ENCODE assay signal across 2 cellular contexts in the genomic region with DNA sequence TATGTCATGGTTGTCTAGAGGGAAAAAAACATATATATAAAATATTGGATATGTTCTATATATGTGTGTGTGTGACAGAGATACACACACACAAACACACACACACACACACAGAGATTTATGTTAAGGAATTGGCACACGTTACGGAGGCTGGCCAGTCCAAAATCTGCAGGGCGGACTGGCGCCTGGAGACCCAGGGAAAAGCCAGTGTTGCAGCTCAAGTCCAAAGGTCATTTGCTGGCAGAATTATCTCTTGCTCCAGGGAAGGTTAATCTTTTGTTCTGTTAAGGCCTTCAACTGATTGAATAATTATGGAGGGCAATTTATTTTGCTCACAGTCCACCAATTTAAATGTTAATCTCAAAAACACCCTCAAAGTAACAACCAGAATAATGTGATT.
TF ChIP-seq lines count a peak whose summit lies in the region.

No MANE protein-coding gene starts in this region.

TF ChIP-seq in H1, 55 proteins besides CTCF, POLR2A, EP300 and RAD21:
- TF ChIP-seq CHD1 (IDR thresholded peaks at IDR 0.05; ENCODE audit: low read depth, low read length): no peak
- no peak for TF ChIP-seq KDM4A (IDR thresholded peaks at IDR 0.05; ENCODE audit: low read depth, low read length, severe bottlenecking)
- no peak for TF ChIP-seq RXRA (IDR thresholded peaks at IDR 0.05; ENCODE audit: insufficient read depth, low read depth, low read length)
- no peak for TF ChIP-seq GTF2F1 (IDR thresholded peaks at IDR 0.05; ENCODE audit: borderline replicate concordance, low read depth, low read length)
- TF ChIP-seq CBX8 (IDR thresholded peaks at IDR 0.05; ENCODE audit: borderline replicate concordance, low read depth, low read length): no peak
- TF ChIP-seq MAFK (IDR thresholded peaks at IDR 0.05; ENCODE audit: low read depth, low read length): no peak
- no peak for TF ChIP-seq SIX5 (IDR thresholded peaks at IDR 0.05; ENCODE audit: low read depth, low read length)
- TF ChIP-seq E2F6 (IDR thresholded peaks at IDR 0.05): no peak
- TF ChIP-seq KDM1A (IDR thresholded peaks at IDR 0.05; ENCODE audit: borderline replicate concordance, low read length): no peak
- no peak for TF ChIP-seq EZH2 (IDR thresholded peaks at IDR 0.05; ENCODE audit: low read depth, low read length, severe bottlenecking)
- no peak for TF ChIP-seq POLR2AphosphoS5 (IDR thresholded peaks at IDR 0.05; ENCODE audit: low read depth, low read length)
- no peak for TF ChIP-seq TAF7 (optimal IDR thresholded peaks at IDR 0.05; ENCODE audit: borderline replicate concordance, low read depth, low read length)
- no peak for TF ChIP-seq SUZ12 (IDR thresholded peaks at IDR 0.05; ENCODE audit: low read length)
- TF ChIP-seq ZNF274 (IDR thresholded peaks at IDR 0.05; ENCODE audit: borderline replicate concordance, extremely low read depth, low read length): no peak
- TF ChIP-seq CREB1 (IDR thresholded peaks at IDR 0.05): no peak
- TF ChIP-seq BCL11A (IDR thresholded peaks at IDR 0.05; ENCODE audit: low read depth in 2 of 2, low read length in 2 of 2): no peak

TF ChIP-seq in HepG2, 621 proteins besides CTCF, POLR2A, EP300 and RAD21 (continues in another document):
- TF ChIP-seq, protein P1, sequence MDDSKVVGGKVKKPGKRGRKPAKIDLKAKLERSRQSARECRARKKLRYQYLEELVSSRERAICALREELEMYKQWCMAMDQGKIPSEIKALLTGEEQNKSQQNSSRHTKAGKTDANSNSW (CRISPR knock-in tag; IDR thresholded peaks at IDR 0.05; ENCODE audit: borderline replicate concordance): no peak
- peak; percentile 69; the same call in 1 of the 2 replicates for TF ChIP-seq ZNF644 (CRISPR knock-in tag; IDR thresholded peaks at IDR 0.05; ENCODE audit: low read depth)
- no peak for TF ChIP-seq BRD4 (CRISPR knock-in tag; IDR thresholded peaks at IDR 0.05)
- TF ChIP-seq NCOR1 (IDR thresholded peaks at IDR 0.05; ENCODE audit: borderline replicate concordance, low read length): peak; percentile 50
- TF ChIP-seq NR2C2 (CRISPR knock-in tag; IDR thresholded peaks at IDR 0.05; ENCODE audit: borderline replicate concordance): no peak
- no peak for TF ChIP-seq MLLT10 (CRISPR knock-in tag; IDR thresholded peaks at IDR 0.05)
- no peak for TF ChIP-seq ZNF503 (CRISPR knock-in tag; IDR thresholded peaks at IDR 0.05)
- no peak for TF ChIP-seq IRF1 (CRISPR knock-in tag; IDR thresholded peaks at IDR 0.05; ENCODE audit: low read depth)
- no peak for TF ChIP-seq IKZF5 (CRISPR knock-in tag; IDR thresholded peaks at IDR 0.05)
- TF ChIP-seq ZNF205 (CRISPR knock-in tag; IDR thresholded peaks at IDR 0.05): no peak
- TF ChIP-seq, protein P2, sequence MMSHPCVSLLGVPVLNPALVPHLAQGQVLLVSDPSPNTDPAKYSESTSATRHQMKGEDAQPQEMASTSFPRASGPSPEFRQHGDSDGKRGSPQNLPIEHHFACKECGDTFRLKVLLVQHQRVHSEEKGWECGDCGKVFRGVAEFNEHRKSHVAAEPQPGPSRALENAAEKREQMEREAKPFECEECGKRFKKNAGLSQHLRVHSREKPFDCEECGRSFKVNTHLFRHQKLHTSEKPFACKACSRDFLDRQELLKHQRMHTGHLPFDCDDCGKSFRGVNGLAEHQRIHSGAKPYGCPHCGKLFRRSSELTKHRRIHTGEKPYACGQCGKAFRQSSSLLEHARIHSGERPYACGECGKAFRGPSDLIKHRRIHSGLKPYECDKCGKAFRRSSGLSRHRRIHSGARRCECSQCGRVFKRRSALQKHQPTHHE (CRISPR knock-in tag; IDR thresholded peaks at IDR 0.05; ENCODE audit: borderline replicate concordance): no peak
- no peak for TF ChIP-seq BCLAF1 (IDR thresholded peaks at IDR 0.05)
- TF ChIP-seq SIN3A (IDR thresholded peaks at IDR 0.05; ENCODE audit: borderline replicate concordance, low read depth, low read length): no peak
- TF ChIP-seq HCFC1 (IDR thresholded peaks at IDR 0.05; ENCODE audit: low read depth, low read length): no peak
- peak; percentile 58; the same call in 1 of the 2 replicates for TF ChIP-seq EHMT2 (IDR thresholded peaks at IDR 0.05; ENCODE audit: borderline replicate concordance, low read depth, low read length)
- no peak for TF ChIP-seq SETDB1 (CRISPR knock-in tag; IDR thresholded peaks at IDR 0.05; ENCODE audit: borderline replicate concordance)
- TF ChIP-seq, protein P3, sequence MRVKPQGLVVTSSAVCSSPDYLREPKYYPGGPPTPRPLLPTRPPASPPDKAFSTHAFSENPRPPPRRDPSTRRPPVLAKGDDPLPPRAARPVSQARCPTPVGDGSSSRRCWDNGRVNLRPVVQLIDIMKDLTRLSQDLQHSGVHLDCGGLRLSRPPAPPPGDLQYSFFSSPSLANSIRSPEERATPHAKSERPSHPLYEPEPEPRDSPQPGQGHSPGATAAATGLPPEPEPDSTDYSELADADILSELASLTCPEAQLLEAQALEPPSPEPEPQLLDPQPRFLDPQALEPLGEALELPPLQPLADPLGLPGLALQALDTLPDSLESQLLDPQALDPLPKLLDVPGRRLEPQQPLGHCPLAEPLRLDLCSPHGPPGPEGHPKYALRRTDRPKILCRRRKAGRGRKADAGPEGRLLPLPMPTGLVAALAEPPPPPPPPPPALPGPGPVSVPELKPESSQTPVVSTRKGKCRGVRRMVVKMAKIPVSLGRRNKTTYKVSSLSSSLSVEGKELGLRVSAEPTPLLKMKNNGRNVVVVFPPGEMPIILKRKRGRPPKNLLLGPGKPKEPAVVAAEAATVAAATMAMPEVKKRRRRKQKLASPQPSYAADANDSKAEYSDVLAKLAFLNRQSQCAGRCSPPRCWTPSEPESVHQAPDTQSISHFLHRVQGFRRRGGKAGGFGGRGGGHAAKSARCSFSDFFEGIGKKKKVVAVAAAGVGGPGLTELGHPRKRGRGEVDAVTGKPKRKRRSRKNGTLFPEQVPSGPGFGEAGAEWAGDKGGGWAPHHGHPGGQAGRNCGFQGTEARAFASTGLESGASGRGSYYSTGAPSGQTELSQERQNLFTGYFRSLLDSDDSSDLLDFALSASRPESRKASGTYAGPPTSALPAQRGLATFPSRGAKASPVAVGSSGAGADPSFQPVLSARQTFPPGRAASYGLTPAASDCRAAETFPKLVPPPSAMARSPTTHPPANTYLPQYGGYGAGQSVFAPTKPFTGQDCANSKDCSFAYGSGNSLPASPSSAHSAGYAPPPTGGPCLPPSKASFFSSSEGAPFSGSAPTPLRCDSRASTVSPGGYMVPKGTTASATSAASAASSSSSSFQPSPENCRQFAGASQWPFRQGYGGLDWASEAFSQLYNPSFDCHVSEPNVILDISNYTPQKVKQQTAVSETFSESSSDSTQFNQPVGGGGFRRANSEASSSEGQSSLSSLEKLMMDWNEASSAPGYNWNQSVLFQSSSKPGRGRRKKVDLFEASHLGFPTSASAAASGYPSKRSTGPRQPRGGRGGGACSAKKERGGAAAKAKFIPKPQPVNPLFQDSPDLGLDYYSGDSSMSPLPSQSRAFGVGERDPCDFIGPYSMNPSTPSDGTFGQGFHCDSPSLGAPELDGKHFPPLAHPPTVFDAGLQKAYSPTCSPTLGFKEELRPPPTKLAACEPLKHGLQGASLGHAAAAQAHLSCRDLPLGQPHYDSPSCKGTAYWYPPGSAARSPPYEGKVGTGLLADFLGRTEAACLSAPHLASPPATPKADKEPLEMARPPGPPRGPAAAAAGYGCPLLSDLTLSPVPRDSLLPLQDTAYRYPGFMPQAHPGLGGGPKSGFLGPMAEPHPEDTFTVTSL (CRISPR knock-in tag; IDR thresholded peaks at IDR 0.05; ENCODE audit: borderline replicate concordance): peak; percentile 36; the same call in 1 of the 2 replicates
- 0 out of 2 replicates have a peak, but pooled peaks have one; percentile 1 for TF ChIP-seq CEBPB (IDR thresholded peaks at IDR 0.05; ENCODE audit: borderline replicate concordance, low read depth, low read length)
- TF ChIP-seq HNF4A (CRISPR knock-in tag; IDR thresholded peaks at IDR 0.05): peak; percentile 90
- peak; percentile 97; the same call in 1 of the 2 replicates for TF ChIP-seq ZNF564 (CRISPR knock-in tag; IDR thresholded peaks at IDR 0.05)
- TF ChIP-seq ZNF484 (CRISPR knock-in tag; IDR thresholded peaks at IDR 0.05; ENCODE audit: borderline replicate concordance, low read depth): no peak
- TF ChIP-seq CEBPG (CRISPR knock-in tag; IDR thresholded peaks at IDR 0.05): 0 out of 2 replicates have a peak, but pooled peaks have one; percentile 24
- TF ChIP-seq SOX13 (IDR thresholded peaks at IDR 0.05): no peak
- TF ChIP-seq SOX13 (CRISPR knock-in tag; conservative IDR thresholded peaks at IDR 0.05 in 1 of 2, IDR thresholded peaks at IDR 0.05 in 1 of 2): peak in 1 of 2 experiments; percentile 28; a peak in 1 of 4 replicates
- TF ChIP-seq HNF4G (IDR thresholded peaks at IDR 0.05; ENCODE audit: borderline replicate concordance, low read depth, low read length): peak; percentile 88
- peak; percentile 48; the same call in 1 of the 2 replicates for TF ChIP-seq HNF4G (CRISPR knock-in tag; IDR thresholded peaks at IDR 0.05; ENCODE audit: borderline replicate concordance, low read depth)
- TF ChIP-seq, protein P4, sequence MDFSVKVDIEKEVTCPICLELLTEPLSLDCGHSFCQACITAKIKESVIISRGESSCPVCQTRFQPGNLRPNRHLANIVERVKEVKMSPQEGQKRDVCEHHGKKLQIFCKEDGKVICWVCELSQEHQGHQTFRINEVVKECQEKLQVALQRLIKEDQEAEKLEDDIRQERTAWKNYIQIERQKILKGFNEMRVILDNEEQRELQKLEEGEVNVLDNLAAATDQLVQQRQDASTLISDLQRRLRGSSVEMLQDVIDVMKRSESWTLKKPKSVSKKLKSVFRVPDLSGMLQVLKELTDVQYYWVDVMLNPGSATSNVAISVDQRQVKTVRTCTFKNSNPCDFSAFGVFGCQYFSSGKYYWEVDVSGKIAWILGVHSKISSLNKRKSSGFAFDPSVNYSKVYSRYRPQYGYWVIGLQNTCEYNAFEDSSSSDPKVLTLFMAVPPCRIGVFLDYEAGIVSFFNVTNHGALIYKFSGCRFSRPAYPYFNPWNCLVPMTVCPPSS (IDR thresholded peaks at IDR 0.05): no peak
- 0 out of 2 replicates have a peak, but pooled peaks have one; percentile 18 for TF ChIP-seq PAXIP1 (CRISPR knock-in tag; conservative IDR thresholded peaks at IDR 0.05)
- TF ChIP-seq BORCS8-MEF2B (CRISPR knock-in tag; IDR thresholded peaks at IDR 0.05): no peak
